ENCODE assay signal across 36 cellular contexts in genomic region chr11:4863893-4864292, GRCh38. TPM values are rescaled to one million over a fixed set of nuclear protein-coding genes. Genes with fewer than 3 reads are reported as not detected.
"Had no signal": no experiment of that assay in that cellular context is flagged by ENCODE, and none has a peak within 500 bp of the region (broad histone marks: within the 10 kb centered on the region; RNA-seq: fewer than 3 reads in every experiment).

No MANE protein-coding gene starts in this region.

- H3K9me3 ChIP-seq: adrenal gland, body of pancreas had no signal

- H3K9me3 Mint-ChIP-seq: activated CD4-positive, alpha-beta memory T cell treated with anti-CD3 and anti-CD28 coated beads for 36 hours; activated CD4-positive, alpha-beta T cell treated with anti-CD3 and anti-CD28 coated beads, Interleukin-2, amount 10 ng/mL, durations not matched to agents 24 days and 14 days; activated naive CD4-positive, alpha-beta T cell treated with anti-CD3 and anti-CD28 coated beads for 36 hours; activated naive CD4-positive, alpha-beta T cell treated with anti-CD3 and anti-CD28 coated beads, Interleukin-2, amount 50 U/mL, for 24 hours; activated T-helper 1 cell treated with anti-CD3 and anti-CD28 coated beads, Interleukin-12 subunit alpha, Interleukin-12 subunit beta, Interleukin-2, Interleukin-4 antibody, amounts not matched to agents 30 ng/mL and 10 ng/mL and 1 ng/mL, durations not matched to agents 14 hours and 24 hours and 36 hours; activated T-helper 2 cell treated with anti-CD3 and anti-CD28 coated beads, Interferon-gamma antibody, Interleukin-2, Interleukin-4, amounts not matched to agents 10 μg/mL and 5 μg/mL and 100 μg/mL, durations not matched to agents 14 hours and 24 hours and 36 hours had no signal

- H3K36me3 ChIP-seq: adrenal gland, esophagus muscularis mucosa had no signal

- H3K4me3 Mint-ChIP-seq: activated CD4-positive, alpha-beta memory T cell treated with anti-CD3 and anti-CD28 coated beads for 36 hours; activated CD4-positive, alpha-beta T cell treated with anti-CD3 and anti-CD28 coated beads for 36 hours; activated CD4-positive, alpha-beta T cell treated with anti-CD3 and anti-CD28 coated beads, Interleukin-2, amount 10 ng/mL, durations not matched to agents 24 days and 14 days; activated CD8-positive, alpha-beta memory T cell treated with anti-CD3 and anti-CD28 coated beads, Interleukin-2, amount 10 ng/mL, durations not matched to agents 7 days and 5 days; activated CD8-positive, alpha-beta T cell treated with anti-CD3 and anti-CD28 coated beads, Interleukin-2, amount 10 ng/mL, durations not matched to agents 7 days and 5 days; activated naive CD4-positive, alpha-beta T cell treated with anti-CD3 and anti-CD28 coated beads for 36 hours; activated naive CD4-positive, alpha-beta T cell treated with anti-CD3 and anti-CD28 coated beads, Interleukin-2, amount 50 U/mL, for 24 hours; activated naive CD8-positive, alpha-beta T cell treated with anti-CD3 and anti-CD28 coated beads for 36 hours; activated naive CD8-positive, alpha-beta T cell treated with anti-CD3 and anti-CD28 coated beads, Interleukin-2, amount 50 U/mL, for 24 hours; activated T-helper 1 cell treated with anti-CD3 and anti-CD28 coated beads, Interleukin-12 subunit alpha, Interleukin-12 subunit beta, Interleukin-2, Interleukin-4 antibody, amounts not matched to agents 30 ng/mL and 10 ng/mL and 1 ng/mL, durations not matched to agents 14 hours and 24 hours and 36 hours; central memory CD8-positive, alpha-beta T cell; effector memory CD8-positive, alpha-beta T cell had no signal

- H3K36me3 Mint-ChIP-seq: activated CD4-positive, alpha-beta memory T cell treated with anti-CD3 and anti-CD28 coated beads for 36 hours; activated CD8-positive, alpha-beta memory T cell treated with anti-CD3 and anti-CD28 coated beads, Interleukin-2, amount 10 ng/mL, durations not matched to agents 7 days and 5 days; activated naive CD4-positive, alpha-beta T cell treated with anti-CD3 and anti-CD28 coated beads, Interleukin-2, amount 50 U/mL, for 24 hours; activated naive CD8-positive, alpha-beta T cell treated with anti-CD3 and anti-CD28 coated beads for 36 hours had no signal

- H3K27me3 ChIP-seq: adrenal gland, body of pancreas, esophagus muscularis mucosa had no signal

- H3K4me3 ChIP-seq: adrenal gland, body of pancreas, coronary artery, esophagus muscularis mucosa had no signal

- ATAC-seq: activated CD4-positive, alpha-beta T cell treated with anti-CD3 and anti-CD28 coated beads for 36 hours; activated CD8-positive, alpha-beta memory T cell treated with anti-CD3 and anti-CD28 coated beads, Interleukin-2, amount 10 ng/mL, durations not matched to agents 7 days and 5 days; activated CD8-positive, alpha-beta T cell treated with anti-CD3 and anti-CD28 coated beads, Interleukin-2, amount 10 ng/mL, durations not matched to agents 7 days and 5 days; activated naive CD8-positive, alpha-beta T cell treated with anti-CD3 and anti-CD28 coated beads, Interleukin-2, amount 50 U/mL, for 24 hours; body of pancreas; effector memory CD8-positive, alpha-beta T cell had no signal

- H3K27ac Mint-ChIP-seq: activated CD4-positive, alpha-beta memory T cell treated with anti-CD3 and anti-CD28 coated beads for 36 hours; activated CD4-positive, alpha-beta T cell treated with anti-CD3 and anti-CD28 coated beads for 36 hours; activated CD4-positive, alpha-beta T cell treated with anti-CD3 and anti-CD28 coated beads, Interleukin-2, amount 10 ng/mL, durations not matched to agents 24 days and 14 days; activated CD8-positive, alpha-beta memory T cell treated with anti-CD3 and anti-CD28 coated beads, Interleukin-2, amount 10 ng/mL, durations not matched to agents 7 days and 5 days; activated CD8-positive, alpha-beta T cell treated with anti-CD3 and anti-CD28 coated beads, Interleukin-2, amount 10 ng/mL, durations not matched to agents 7 days and 5 days; activated naive CD4-positive, alpha-beta T cell treated with anti-CD3 and anti-CD28 coated beads for 36 hours; activated naive CD4-positive, alpha-beta T cell treated with anti-CD3 and anti-CD28 coated beads, Interleukin-2, amount 50 U/mL, for 24 hours; activated naive CD8-positive, alpha-beta T cell treated with anti-CD3 and anti-CD28 coated beads for 36 hours; activated naive CD8-positive, alpha-beta T cell treated with anti-CD3 and anti-CD28 coated beads, Interleukin-2, amount 50 U/mL, for 24 hours; activated T-helper 1 cell treated with anti-CD3 and anti-CD28 coated beads, Interleukin-12 subunit alpha, Interleukin-12 subunit beta, Interleukin-2, Interleukin-4 antibody, amounts not matched to agents 30 ng/mL and 10 ng/mL and 1 ng/mL, durations not matched to agents 14 hours and 24 hours and 36 hours; activated T-helper 2 cell treated with anti-CD3 and anti-CD28 coated beads, Interferon-gamma antibody, Interleukin-2, Interleukin-4, amounts not matched to agents 10 μg/mL and 5 μg/mL and 100 μg/mL, durations not matched to agents 14 hours and 24 hours and 36 hours; effector memory CD8-positive, alpha-beta T cell had no signal

- H3K27ac ChIP-seq: adrenal gland, body of pancreas, coronary artery, esophagus muscularis mucosa had no signal

- FAIRE-seq: frontal cortex had no signal

- H3K4me1 ChIP-seq: adrenal gland, body of pancreas, esophagus muscularis mucosa had no signal

- H3K4me1 Mint-ChIP-seq: activated CD4-positive, alpha-beta T cell treated with anti-CD3 and anti-CD28 coated beads for 36 hours; activated CD4-positive, alpha-beta T cell treated with anti-CD3 and anti-CD28 coated beads, Interleukin-2, amount 10 ng/mL, durations not matched to agents 24 days and 14 days; activated CD8-positive, alpha-beta memory T cell treated with anti-CD3 and anti-CD28 coated beads, Interleukin-2, amount 10 ng/mL, durations not matched to agents 7 days and 5 days; activated naive CD4-positive, alpha-beta T cell treated with anti-CD3 and anti-CD28 coated beads, Interleukin-2, amount 50 U/mL, for 24 hours; activated naive CD8-positive, alpha-beta T cell treated with anti-CD3 and anti-CD28 coated beads for 36 hours; activated naive CD8-positive, alpha-beta T cell treated with anti-CD3 and anti-CD28 coated beads, Interleukin-2, amount 50 U/mL, for 24 hours; central memory CD8-positive, alpha-beta T cell had no signal

- DNase-seq: activated CD4-positive, alpha-beta memory T cell treated with anti-CD3 and anti-CD28 coated beads for 36 hours; activated CD4-positive, alpha-beta T cell treated with anti-CD3 and anti-CD28 coated beads for 36 hours; activated CD4-positive, alpha-beta T cell treated with anti-CD3 and anti-CD28 coated beads, Interleukin-2, amount 10 ng/mL, durations not matched to agents 24 days and 14 days; activated CD4-positive, CD25-positive, alpha-beta regulatory T cell; activated CD4-positive, CD25-positive, alpha-beta regulatory T cell treated with anti-CD3 and anti-CD28 coated beads, Interleukin-2, amount 50 U/mL, for 72 hours; activated CD8-positive, alpha-beta memory T cell treated with anti-CD3 and anti-CD28 coated beads, Interleukin-2, amount 10 ng/mL, durations not matched to agents 7 days and 5 days; activated CD8-positive, alpha-beta memory T cell treated with anti-CD3 and anti-CD28 coated beads, Interleukin-2, amount 50 U/mL, for 4 hours; activated CD8-positive, alpha-beta T cell treated with anti-CD3 and anti-CD28 coated beads, Interleukin-2, amount 10 ng/mL, durations not matched to agents 7 days and 5 days; activated effector memory CD4-positive, alpha-beta T cell treated with anti-CD3 and anti-CD28 coated beads, Interleukin-2, amount 50 U/mL, for 16 hours; activated naive CD4-positive, alpha-beta T cell treated with anti-CD3 and anti-CD28 coated beads for 36 hours; activated naive CD8-positive, alpha-beta T cell treated with anti-CD3 and anti-CD28 coated beads for 36 hours; activated naive CD8-positive, alpha-beta T cell treated with anti-CD3 and anti-CD28 coated beads, Interleukin-2, amount 50 U/mL, for 24 hours; activated T-cell treated with anti-CD3 and anti-CD28 coated beads, Interleukin-2, amount 50 U/mL, for 1 hour; activated T-cell treated with anti-CD3 and anti-CD28 coated beads, Interleukin-2, amount 50 U/mL, for 48 hours; adrenal gland; amygdala; aorta; body of pancreas; dermis blood vessel endothelial cell; effector CD4-positive, alpha-beta T cell; effector memory CD8-positive, alpha-beta T cell; erythroblast; foreskin fibroblast; head of caudate nucleus; T-helper 2 cell had no signal

- H3K27me3 Mint-ChIP-seq: activated CD4-positive, alpha-beta memory T cell treated with anti-CD3 and anti-CD28 coated beads for 36 hours; activated CD4-positive, alpha-beta T cell treated with anti-CD3 and anti-CD28 coated beads, Interleukin-2, amount 10 ng/mL, durations not matched to agents 24 days and 14 days; activated CD8-positive, alpha-beta memory T cell treated with anti-CD3 and anti-CD28 coated beads, Interleukin-2, amount 10 ng/mL, durations not matched to agents 7 days and 5 days; central memory CD8-positive, alpha-beta T cell; effector memory CD8-positive, alpha-beta T cell had no signal

RNA-seq across cellular contexts. Expression of gene OR51S1, which starts 14.9 kb away (rescaled TPM):
- total RNA-seq: activated CD4-positive, alpha-beta memory T cell treated with anti-CD3 and anti-CD28 coated beads for 36 hours; activated CD4-positive, alpha-beta T cell treated with anti-CD3 and anti-CD28 coated beads for 36 hours; activated CD4-positive, alpha-beta T cell treated with anti-CD3 and anti-CD28 coated beads, Interleukin-2, amount 10 ng/mL, durations not matched to agents 24 days and 14 days; activated CD8-positive, alpha-beta memory T cell treated with anti-CD3 and anti-CD28 coated beads for 36 hours; activated CD8-positive, alpha-beta memory T cell treated with anti-CD3 and anti-CD28 coated beads, Interleukin-2, amount 10 ng/mL, durations not matched to agents 7 days and 5 days; activated CD8-positive, alpha-beta T cell treated with anti-CD3 and anti-CD28 coated beads, Interleukin-2, amount 10 ng/mL, durations not matched to agents 7 days and 5 days; activated naive CD4-positive, alpha-beta T cell treated with anti-CD3 and anti-CD28 coated beads for 36 hours; activated naive CD8-positive, alpha-beta T cell treated with anti-CD3 and anti-CD28 coated beads for 36 hours; activated T-helper 1 cell treated with anti-CD3 and anti-CD28 coated beads, Interleukin-12 subunit alpha, Interleukin-12 subunit beta, Interleukin-2, Interleukin-4 antibody, amounts not matched to agents 30 ng/mL and 10 ng/mL and 1 ng/mL, durations not matched to agents 14 hours and 24 hours and 36 hours; activated T-helper 2 cell treated with anti-CD3 and anti-CD28 coated beads, Interferon-gamma antibody, Interleukin-2, Interleukin-4, amounts not matched to agents 10 μg/mL and 5 μg/mL and 100 μg/mL, durations not matched to agents 14 hours and 24 hours and 36 hours; adrenal gland; aorta; body of pancreas; cerebellum; dermis blood vessel endothelial cell; esophagus muscularis mucosa; fibroblast of lung; frontal cortex; T-helper 1 cell treated with Interleukin-12 subunit alpha and Interleukin-12 subunit beta and Interleukin-4 antibody, amounts not matched to agents 30 ng/mL and 1 ng/mL, for 36 hours had no signal
- polyA plus RNA-seq: adrenal gland, aorta, fibroblast of lung had no signal

RNA-seq across cellular contexts. Expression of gene OR51T1, which starts 17.8 kb away (rescaled TPM):
- total RNA-seq: activated CD4-positive, alpha-beta memory T cell treated with anti-CD3 and anti-CD28 coated beads for 36 hours; activated CD4-positive, alpha-beta T cell treated with anti-CD3 and anti-CD28 coated beads for 36 hours; activated CD4-positive, alpha-beta T cell treated with anti-CD3 and anti-CD28 coated beads, Interleukin-2, amount 10 ng/mL, durations not matched to agents 24 days and 14 days; activated CD8-positive, alpha-beta memory T cell treated with anti-CD3 and anti-CD28 coated beads for 36 hours; activated CD8-positive, alpha-beta memory T cell treated with anti-CD3 and anti-CD28 coated beads, Interleukin-2, amount 10 ng/mL, durations not matched to agents 7 days and 5 days; activated CD8-positive, alpha-beta T cell treated with anti-CD3 and anti-CD28 coated beads, Interleukin-2, amount 10 ng/mL, durations not matched to agents 7 days and 5 days; activated naive CD4-positive, alpha-beta T cell treated with anti-CD3 and anti-CD28 coated beads for 36 hours; activated naive CD8-positive, alpha-beta T cell treated with anti-CD3 and anti-CD28 coated beads for 36 hours; activated T-helper 1 cell treated with anti-CD3 and anti-CD28 coated beads, Interleukin-12 subunit alpha, Interleukin-12 subunit beta, Interleukin-2, Interleukin-4 antibody, amounts not matched to agents 30 ng/mL and 10 ng/mL and 1 ng/mL, durations not matched to agents 14 hours and 24 hours and 36 hours; activated T-helper 2 cell treated with anti-CD3 and anti-CD28 coated beads, Interferon-gamma antibody, Interleukin-2, Interleukin-4, amounts not matched to agents 10 μg/mL and 5 μg/mL and 100 μg/mL, durations not matched to agents 14 hours and 24 hours and 36 hours; adrenal gland; aorta; body of pancreas; cerebellum; dermis blood vessel endothelial cell; esophagus muscularis mucosa; fibroblast of lung; frontal cortex; T-helper 1 cell treated with Interleukin-12 subunit alpha and Interleukin-12 subunit beta and Interleukin-4 antibody, amounts not matched to agents 30 ng/mL and 1 ng/mL, for 36 hours had no signal
- polyA plus RNA-seq: adrenal gland, aorta, fibroblast of lung had no signal

RNA-seq across cellular contexts. Expression of gene OR51A7, which starts 39.7 kb away (rescaled TPM):
- total RNA-seq: activated CD4-positive, alpha-beta memory T cell treated with anti-CD3 and anti-CD28 coated beads for 36 hours; activated CD4-positive, alpha-beta T cell treated with anti-CD3 and anti-CD28 coated beads for 36 hours; activated CD4-positive, alpha-beta T cell treated with anti-CD3 and anti-CD28 coated beads, Interleukin-2, amount 10 ng/mL, durations not matched to agents 24 days and 14 days; activated CD8-positive, alpha-beta memory T cell treated with anti-CD3 and anti-CD28 coated beads for 36 hours; activated CD8-positive, alpha-beta memory T cell treated with anti-CD3 and anti-CD28 coated beads, Interleukin-2, amount 10 ng/mL, durations not matched to agents 7 days and 5 days; activated CD8-positive, alpha-beta T cell treated with anti-CD3 and anti-CD28 coated beads, Interleukin-2, amount 10 ng/mL, durations not matched to agents 7 days and 5 days; activated naive CD4-positive, alpha-beta T cell treated with anti-CD3 and anti-CD28 coated beads for 36 hours; activated naive CD8-positive, alpha-beta T cell treated with anti-CD3 and anti-CD28 coated beads for 36 hours; activated T-helper 1 cell treated with anti-CD3 and anti-CD28 coated beads, Interleukin-12 subunit alpha, Interleukin-12 subunit beta, Interleukin-2, Interleukin-4 antibody, amounts not matched to agents 30 ng/mL and 10 ng/mL and 1 ng/mL, durations not matched to agents 14 hours and 24 hours and 36 hours; activated T-helper 2 cell treated with anti-CD3 and anti-CD28 coated beads, Interferon-gamma antibody, Interleukin-2, Interleukin-4, amounts not matched to agents 10 μg/mL and 5 μg/mL and 100 μg/mL, durations not matched to agents 14 hours and 24 hours and 36 hours; adrenal gland; aorta; body of pancreas; cerebellum; dermis blood vessel endothelial cell; esophagus muscularis mucosa; fibroblast of lung; frontal cortex; T-helper 1 cell treated with Interleukin-12 subunit alpha and Interleukin-12 subunit beta and Interleukin-4 antibody, amounts not matched to agents 30 ng/mL and 1 ng/mL, for 36 hours had no signal
- polyA plus RNA-seq: adrenal gland, aorta, fibroblast of lung had no signal

RNA-seq across cellular contexts. Expression of gene OR51F2, which starts 42.8 kb away (rescaled TPM):
- total RNA-seq: activated CD4-positive, alpha-beta memory T cell treated with anti-CD3 and anti-CD28 coated beads for 36 hours; activated CD4-positive, alpha-beta T cell treated with anti-CD3 and anti-CD28 coated beads for 36 hours; activated CD4-positive, alpha-beta T cell treated with anti-CD3 and anti-CD28 coated beads, Interleukin-2, amount 10 ng/mL, durations not matched to agents 24 days and 14 days; activated CD8-positive, alpha-beta memory T cell treated with anti-CD3 and anti-CD28 coated beads for 36 hours; activated CD8-positive, alpha-beta memory T cell treated with anti-CD3 and anti-CD28 coated beads, Interleukin-2, amount 10 ng/mL, durations not matched to agents 7 days and 5 days; activated CD8-positive, alpha-beta T cell treated with anti-CD3 and anti-CD28 coated beads, Interleukin-2, amount 10 ng/mL, durations not matched to agents 7 days and 5 days; activated naive CD4-positive, alpha-beta T cell treated with anti-CD3 and anti-CD28 coated beads for 36 hours; activated naive CD8-positive, alpha-beta T cell treated with anti-CD3 and anti-CD28 coated beads for 36 hours; activated T-helper 1 cell treated with anti-CD3 and anti-CD28 coated beads, Interleukin-12 subunit alpha, Interleukin-12 subunit beta, Interleukin-2, Interleukin-4 antibody, amounts not matched to agents 30 ng/mL and 10 ng/mL and 1 ng/mL, durations not matched to agents 14 hours and 24 hours and 36 hours; activated T-helper 2 cell treated with anti-CD3 and anti-CD28 coated beads, Interferon-gamma antibody, Interleukin-2, Interleukin-4, amounts not matched to agents 10 μg/mL and 5 μg/mL and 100 μg/mL, durations not matched to agents 14 hours and 24 hours and 36 hours; adrenal gland; aorta; body of pancreas; cerebellum; dermis blood vessel endothelial cell; esophagus muscularis mucosa; fibroblast of lung; frontal cortex; T-helper 1 cell treated with Interleukin-12 subunit alpha and Interleukin-12 subunit beta and Interleukin-4 antibody, amounts not matched to agents 30 ng/mL and 1 ng/mL, for 36 hours had no signal
- polyA plus RNA-seq: adrenal gland, fibroblast of lung had no signal

RNA-seq across cellular contexts. Expression of gene OR51G2, which starts 55.3 kb away (rescaled TPM):
- total RNA-seq: activated CD4-positive, alpha-beta memory T cell treated with anti-CD3 and anti-CD28 coated beads for 36 hours; activated CD4-positive, alpha-beta T cell treated with anti-CD3 and anti-CD28 coated beads for 36 hours; activated CD4-positive, alpha-beta T cell treated with anti-CD3 and anti-CD28 coated beads, Interleukin-2, amount 10 ng/mL, durations not matched to agents 24 days and 14 days; activated CD8-positive, alpha-beta memory T cell treated with anti-CD3 and anti-CD28 coated beads for 36 hours; activated CD8-positive, alpha-beta memory T cell treated with anti-CD3 and anti-CD28 coated beads, Interleukin-2, amount 10 ng/mL, durations not matched to agents 7 days and 5 days; activated CD8-positive, alpha-beta T cell treated with anti-CD3 and anti-CD28 coated beads, Interleukin-2, amount 10 ng/mL, durations not matched to agents 7 days and 5 days; activated naive CD4-positive, alpha-beta T cell treated with anti-CD3 and anti-CD28 coated beads for 36 hours; activated naive CD8-positive, alpha-beta T cell treated with anti-CD3 and anti-CD28 coated beads for 36 hours; activated T-helper 1 cell treated with anti-CD3 and anti-CD28 coated beads, Interleukin-12 subunit alpha, Interleukin-12 subunit beta, Interleukin-2, Interleukin-4 antibody, amounts not matched to agents 30 ng/mL and 10 ng/mL and 1 ng/mL, durations not matched to agents 14 hours and 24 hours and 36 hours; activated T-helper 2 cell treated with anti-CD3 and anti-CD28 coated beads, Interferon-gamma antibody, Interleukin-2, Interleukin-4, amounts not matched to agents 10 μg/mL and 5 μg/mL and 100 μg/mL, durations not matched to agents 14 hours and 24 hours and 36 hours; adrenal gland; aorta; body of pancreas; cerebellum; dermis blood vessel endothelial cell; esophagus muscularis mucosa; fibroblast of lung; frontal cortex; T-helper 1 cell treated with Interleukin-12 subunit alpha and Interleukin-12 subunit beta and Interleukin-4 antibody, amounts not matched to agents 30 ng/mL and 1 ng/mL, for 36 hours had no signal
- polyA plus RNA-seq: adrenal gland, aorta, fibroblast of lung had no signal
